8 cellular contexts compared by ENCODE assay signal in genomic region chr2:38554973-38555595, GRCh38. TPM values are rescaled to one million over a fixed set of nuclear protein-coding genes. Genes with fewer than 3 reads are reported as not detected.
DNase-seq lines count a peak whose midpoint lies in the region; ATAC-seq and TF ChIP-seq lines count a peak whose summit lies in the region.
"Had no signal": no experiment of that assay in that cellular context is flagged by ENCODE, and none has a peak within 500 bp of the region (broad histone marks: within the 10 kb centered on the region; RNA-seq: fewer than 3 reads in every experiment).

No MANE protein-coding gene starts in this region.

- H3K27me3 ChIP-seq in Loucy (ENCODE audit: insufficient read depth, low read length, poor library complexity, severe bottlenecking) (no peaks in the 10 kb centered on the region), dorsolateral prefrontal cortex (no peaks in the 10 kb centered on the region)

- no peaks in the 10 kb centered on the region for H3K9me3 Mint-ChIP-seq in osteocyte (ENCODE audit: unreplicated experiment)

- peaks cover 17% of the 10 kb centered on the region for H3K4me1 ChIP-seq in Loucy (ENCODE audit: insufficient read depth, low read length, poor library complexity, severe bottlenecking)

- no peak overlapping the region for H3K4me2 ChIP-seq in Loucy (ENCODE audit: low read depth, low read length, poor library complexity, severe bottlenecking)

- no peaks in the 10 kb centered on the region for H3K9me3 ChIP-seq in Loucy (ENCODE audit: insufficient read depth, low read depth, low read length)

- no peaks in the 10 kb centered on the region for H4K20me1 ChIP-seq in Loucy (ENCODE audit: insufficient read depth, low read length, poor library complexity, severe bottlenecking)

- H3K36me3 ChIP-seq in Loucy (ENCODE audit: insufficient read depth, low read length), result no peaks in the 10 kb centered on the region; the same call in 1 of the 2 replicates

- no peak overlapping the region for H2AFZ ChIP-seq in Loucy (ENCODE audit: low read length)

- H3K4me3 ChIP-seq in GM12864 (ENCODE audit: low read depth, low read length) (no peak overlapping the region), Loucy (ENCODE audit: low read length, poor library complexity, severe bottlenecking) (no peak overlapping the region), dorsolateral prefrontal cortex (no peak overlapping the region)

- no peak overlapping the region for H3K4me3 Mint-ChIP-seq in osteocyte (ENCODE audit: unreplicated experiment)

- peak; percentile 64 for TF ChIP-seq CTCF in GM12864 (IDR thresholded peaks at IDR 0.05; ENCODE audit: low read depth, low read length, missing control alignments)
- peak; percentile 71 for TF ChIP-seq CTCF in Loucy (conservative IDR thresholded peaks at IDR 0.05; ENCODE audit: low read length)
- TF ChIP-seq CTCF in dorsolateral prefrontal cortex (IDR thresholded peaks at IDR 0.05 in 54 of 56, conservative IDR thresholded peaks at IDR 0.05 in 2 of 56; ENCODE audit: low read depth in 1 of 56, partially characterized antibody in 56 of 56), result peak in 40 of 56 donors; percentile 6 to 57 (median 30)
- TF ChIP-seq CTCF in osteocyte (IDR thresholded peaks at IDR 0.05), result peak; percentile 46

- no peak overlapping the region for H3K27ac Mint-ChIP-seq in osteocyte (ENCODE audit: unreplicated experiment)

- H3K79me2 ChIP-seq in Loucy (ENCODE audit: insufficient read depth, low read length), result no peaks in the 10 kb centered on the region

- no peak overlapping the region for H3K9ac ChIP-seq in Loucy (ENCODE audit: low read depth, low read length, poor library complexity, severe bottlenecking)

- no peak overlapping the region for H3K27ac ChIP-seq in dorsolateral prefrontal cortex

- peaks cover 8% of the 10 kb centered on the region; the same call in 1 of the 2 replicates for H3F3A ChIP-seq in Loucy (ENCODE audit: low read depth)

- H3K4me1 Mint-ChIP-seq in osteocyte (ENCODE audit: unreplicated experiment), result no peaks in the 10 kb centered on the region

- no peak for DNase-seq in GM12864 (ENCODE audit: low read depth)
- DNase-seq in dorsolateral prefrontal cortex, result no peak
- no peak for DNase-seq in osteocyte (ENCODE audit: extremely low spot score, unreplicated experiment)
- no peak for DNase-seq in activated naive CD4-positive, alpha-beta T cell treated with Interleukin-2 at 50 U/mL for 16 hours
- DNase-seq: hippocampal formation had no signal

- H3K9me2 ChIP-seq in Loucy (replicated peaks; ENCODE audit: low read depth, low read length), result no peaks in the 10 kb centered on the region

- H3K36me3 Mint-ChIP-seq in osteocyte (ENCODE audit: unreplicated experiment), result peaks cover 29% of the 10 kb centered on the region

- no peaks in the 10 kb centered on the region for H3K27me3 Mint-ChIP-seq in osteocyte (ENCODE audit: unreplicated experiment)

- intact Hi-C loops in dorsolateral prefrontal cortex (cut with DNase I), result no loop called here

- no peak for ATAC-seq in GM19395 (IDR thresholded peaks at IDR 0.05; ENCODE audit: unreplicated experiment)
- no peak for ATAC-seq in HG03565 (IDR thresholded peaks at IDR 0.05; ENCODE audit: unreplicated experiment)

RNA-seq across cellular contexts. Expression of gene HNRNPLL, which starts 47.6 kb away (rescaled TPM):
- 10 to 100 TPM; 43.5 to 94.0 (median 69.3) TPM for total RNA-seq in dorsolateral prefrontal cortex
- total RNA-seq in osteocyte, result 55.6 and 63.0 TPM in 2 replicates
